Comparison of ENCODE assay signal across 8 cellular contexts in the genomic region with DNA sequence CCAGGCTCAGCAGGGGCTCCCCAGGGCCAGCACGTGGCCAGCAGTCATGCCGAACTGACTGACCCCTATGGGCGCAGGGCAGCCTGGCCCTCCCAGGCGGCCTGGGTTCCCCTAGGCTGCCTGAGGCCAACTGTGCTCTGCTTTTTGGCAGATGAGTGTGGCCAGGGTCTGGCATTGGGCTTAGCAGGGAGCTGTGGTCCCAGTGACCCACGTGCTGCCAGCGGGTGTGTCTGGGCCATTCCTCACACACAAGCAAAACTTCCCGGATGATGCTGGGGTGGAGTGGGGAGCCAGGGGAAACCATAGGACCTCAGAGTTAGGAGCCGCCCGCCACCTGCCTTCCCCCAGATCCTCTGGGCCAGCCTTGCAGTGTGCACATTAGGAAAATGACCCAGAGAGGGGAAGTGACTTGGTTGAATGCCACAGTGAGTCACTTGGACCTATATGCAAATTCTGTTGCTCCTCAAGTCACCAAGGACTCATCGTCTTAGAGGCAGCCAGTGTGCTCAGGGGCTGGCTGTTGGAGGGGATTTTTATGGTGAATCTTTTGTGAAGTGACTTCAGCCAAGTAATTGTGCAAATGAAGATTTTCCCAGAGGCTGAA. TPM values are rescaled to one million over a fixed set of nuclear protein-coding genes. Genes with fewer than 3 reads are reported as not detected.
DNase-seq lines count a peak whose midpoint lies in the region; ATAC-seq, FAIRE-seq and TF ChIP-seq lines count a peak whose summit lies in the region.

No MANE protein-coding gene starts in this region.

- no peak for TF ChIP-seq POLR2A in H54 (IDR thresholded peaks at IDR 0.05; ENCODE audit: low read depth, low read length)

- ATAC-seq in Right ventricle myocardium superior (ENCODE audit: poor library complexity) (no peak), HG02623 (IDR thresholded peaks at IDR 0.05; ENCODE audit: unreplicated experiment) (peak; percentile 61)

- H3K27me3 ChIP-seq in left ventricle myocardium inferior (ENCODE audit: low read depth), result no peaks in the 10 kb centered on the region
- H3K27me3 ChIP-seq in bronchial epithelial cell (ENCODE audit: control insufficient read depth, insufficient read depth, low read length), result no peaks in the 10 kb centered on the region

- H3K36me3 ChIP-seq in left ventricle myocardium inferior (no peaks in the 10 kb centered on the region), bronchial epithelial cell (ENCODE audit: control insufficient read depth, insufficient read depth, low read length) (no peaks in the 10 kb centered on the region)

- peak overlapping the region; percentile 79 for H3K27ac ChIP-seq in left ventricle myocardium inferior (replicated peaks)

- H3K4me1 ChIP-seq in left ventricle myocardium inferior, result peaks cover 82% of the 10 kb centered on the region

- DNase-seq in left ventricle myocardium inferior (no peak), Right ventricle myocardium superior (no peak), NOMO-1 treated with DMSO at 0.1 percent for 48 hours (lab: John Stamatoyannopoulos, UW; ENCODE audit: unreplicated experiment) (peak; percentile 88), bronchial epithelial cell (ENCODE audit: low read depth) (peak; percentile 37), posterior vena cava (ENCODE audit: low spot score) (peak; percentile 85), H54 (ENCODE audit: insufficient read length, low spot score) (no peak)
- no peak for DNase-seq in stimulated activated CD4-positive, alpha-beta T cell treated with anti-CD3 and anti-CD28 coated beads, Interleukin-2, amount 100 ng/mL, for 48 hours

- no peak for TF ChIP-seq CTCF in left ventricle myocardium inferior (IDR thresholded peaks at IDR 0.05; ENCODE audit: borderline replicate concordance)
- no peak for TF ChIP-seq CTCF in bronchial epithelial cell (IDR thresholded peaks at IDR 0.05; ENCODE audit: insufficient read depth, low read length, severe bottlenecking)

- FAIRE-seq in bronchial epithelial cell (lab: Jason Lieb, UNC) (no peak), H54 (lab: Jason Lieb, UNC) (no peak)

- no peaks in the 10 kb centered on the region for H3K9me3 ChIP-seq in left ventricle myocardium inferior (replicated peaks)

- intact Hi-C loops in left ventricle myocardium inferior (cut with micrococcal nuclease), result no loop called here
- intact Hi-C loops in Right ventricle myocardium superior (cut with DNase I), result no loop called here
- intact Hi-C loops in posterior vena cava (cut with DNase I), result no loop called here

- H3K4me3 ChIP-seq in left ventricle myocardium inferior (no peak overlapping the region), bronchial epithelial cell (ENCODE audit: low read depth, low read length) (no peak overlapping the region)

RNA-seq across cellular contexts. Expression of gene ADORA2A, which starts 6.6 kb away (rescaled TPM):
- total RNA-seq in left ventricle myocardium inferior (3.6 TPM), Right ventricle myocardium superior (4.1 TPM), bronchial epithelial cell (under 0.01 and 0.77 TPM in 2 replicates), posterior vena cava (1 to 10 TPM; 1.9 to 2.6 TPM)

Comparison
In these comparisons a context has a peak if more than half of its experiments do, and no peak if none do; other contexts are left out.
1. DNase-seq: peak in NOMO-1 treated with DMSO at 0.1 percent for 48 hours (single experiment), bronchial epithelial cell (single experiment) and posterior vena cava (single experiment); none in left ventricle myocardium inferior (single experiment), Right ventricle myocardium superior (single experiment), H54 (single experiment) and stimulated activated CD4-positive, alpha-beta T cell treated with anti-CD3 and anti-CD28 coated beads, Interleukin-2, amount 100 ng/mL, for 48 hours (0 of 2).